In genomic region chr10:53260213-53260612, GRCh38 we compare ENCODE assay signal across 25 cellular contexts.
"Had no signal": no experiment of that assay in that cellular context is flagged by ENCODE, and none has a peak within 500 bp of the region (broad histone marks: within the 10 kb centered on the region; RNA-seq: fewer than 3 reads in every experiment).

No MANE protein-coding gene starts in this region.

- DNase-seq: stimulated activated CD4-positive, alpha-beta T cell treated with anti-CD3 and anti-CD28 coated beads, Interleukin-4, amount 100 ng/mL, for 1 hour; stimulated activated CD4-positive, alpha-beta T cell treated with anti-CD3 and anti-CD28 coated beads, Interleukin-4, amount 100 ng/mL, for 24 hours; stimulated activated CD4-positive, alpha-beta T cell treated with anti-CD3 and anti-CD28 coated beads, Interleukin-4, amount 100 ng/mL, for 4 hours; stimulated activated CD8-positive, alpha-beta memory T cell treated with anti-CD3 and anti-CD28 coated beads, Interleukin-4, amount 100 ng/mL, for 48 hours; stimulated activated naive B cell treated with anti-CD40 and anti-IgM and Interleukin-4, amounts not matched to agents 10 μg/mL and 1 μg/mL and 100 μg/mL, for 72 hours; stimulated activated naive CD4-positive, alpha-beta T cell; stimulated activated naive CD4-positive, alpha-beta T cell treated with Interleukin-2 at 50 U/mL for 16 hours; stimulated activated naive CD8-positive, alpha-beta T cell treated with anti-CD3 and anti-CD28 coated beads, Interleukin-15, amount 100 ng/mL, for 72 hours; stimulated activated naive CD8-positive, alpha-beta T cell treated with anti-CD3 and anti-CD28 coated beads, Interleukin-15, Interleukin-2, amounts not matched to agents 100 U/mL and 50 U/mL, for 24 hours; stomach; substantia nigra; testis; thyroid gland; tibial artery; transverse colon; trophoblast cell; upper lobe of left lung; upper lobe of right lung; uterus had no signal

- H3K9me3 ChIP-seq: stomach, suprapubic skin, testis, thoracic aorta, thyroid gland, tibial artery, tibial nerve, transverse colon, upper lobe of left lung, upper lobe of right lung, uterus, vagina had no signal

- H3K36me3 ChIP-seq: stomach, suprapubic skin, thoracic aorta, thyroid gland, tibial artery, tibial nerve, transverse colon, upper lobe of left lung, upper lobe of right lung, uterus, vagina had no signal

- H3K4me1 ChIP-seq: stomach, suprapubic skin, testis, tibial artery, tibial nerve, transverse colon, upper lobe of left lung, upper lobe of right lung, uterus, vagina had no signal

- ATAC-seq: stimulated activated effector memory CD8-positive, alpha-beta T cell treated with anti-CD3 and anti-CD28 coated beads, Interleukin-12 subunit alpha, Interleukin-12 subunit beta, amount 100 ng/mL, for 72 hours; stimulated activated memory B cell treated with anti-CD40 and anti-IgM and Interleukin-4, amounts not matched to agents 10 μg/mL and 1 μg/mL and 100 μg/mL, for 72 hours; stimulated activated naive B cell treated with anti-CD40 and anti-IgM and Interleukin-4, amounts not matched to agents 10 μg/mL and 1 μg/mL and 100 μg/mL, for 72 hours; stimulated activated naive CD8-positive, alpha-beta T cell treated with anti-CD3 and anti-CD28 coated beads, Interleukin-15, amount 100 ng/mL, for 72 hours; stimulated activated naive CD8-positive, alpha-beta T cell treated with anti-CD3 and anti-CD28 coated beads, Interleukin-15, Interleukin-2, amounts not matched to agents 100 U/mL and 50 U/mL, for 24 hours; upper lobe of right lung had no signal

- H3K27ac ChIP-seq: stomach, suprapubic skin, testis, thoracic aorta, thyroid gland, tibial artery, tibial nerve, transverse colon, upper lobe of left lung, upper lobe of right lung, uterus, vagina had no signal

- H3K4me3 ChIP-seq: stomach, suprapubic skin, testis, thoracic aorta, thyroid gland, tibial artery, tibial nerve, transverse colon, upper lobe of left lung, upper lobe of right lung, uterus, vagina had no signal

- H3K27me3 ChIP-seq: stomach, suprapubic skin, testis, thyroid gland, tibial artery, tibial nerve, transverse colon, upper lobe of left lung, upper lobe of right lung, uterus, vagina had no signal
